ENCODE assay signal across 9 cellular contexts in the genomic region with DNA sequence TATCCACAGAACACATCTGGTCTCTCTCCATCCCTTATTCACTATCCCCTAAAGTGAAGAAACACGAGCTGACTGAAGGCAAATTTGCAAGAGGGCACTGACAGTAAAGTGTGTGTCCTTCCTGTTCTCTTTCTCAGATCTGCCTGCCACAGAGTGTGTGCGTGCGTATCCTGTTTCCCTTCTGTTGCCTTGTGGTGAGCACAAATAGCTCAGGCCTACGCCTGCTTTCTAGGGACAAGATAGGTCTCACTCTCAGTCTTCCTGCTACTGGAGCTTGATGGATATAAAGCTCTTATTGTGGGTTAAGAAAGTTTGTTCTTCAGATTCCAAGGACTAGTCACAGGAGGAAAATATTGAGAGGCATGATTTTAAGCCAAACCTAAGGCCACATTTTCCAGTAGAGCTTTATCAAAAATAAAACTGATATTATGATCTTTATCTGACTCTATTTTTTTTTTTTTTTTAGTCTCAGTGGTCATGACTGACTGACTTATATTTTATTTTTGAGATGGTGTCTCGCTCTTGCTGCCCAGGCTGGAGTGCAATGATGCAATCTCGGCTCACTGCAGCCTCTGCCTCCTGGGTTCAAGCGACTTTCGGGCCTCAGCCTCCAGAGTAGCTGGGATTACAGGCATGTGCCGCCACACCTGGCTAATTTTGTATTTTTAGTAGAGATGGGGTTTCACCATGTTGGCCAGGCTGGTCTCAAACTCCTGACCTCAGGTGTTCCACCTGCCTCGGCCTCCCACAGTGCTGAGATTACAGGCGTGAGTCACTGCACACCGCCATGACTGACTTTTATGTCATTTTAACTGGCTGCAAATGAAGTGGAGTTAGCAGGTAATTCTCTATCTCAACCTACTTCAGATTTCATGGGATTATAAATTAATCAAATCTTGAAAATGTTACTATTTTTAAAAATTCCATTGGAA.
DNase-seq lines count a peak whose midpoint lies in the region; ATAC-seq, FAIRE-seq and TF ChIP-seq lines count a peak whose summit lies in the region.
"Had no signal": no experiment of that assay in that cellular context is flagged by ENCODE, and none has a peak within 500 bp of the region (broad histone marks: within the 10 kb centered on the region; RNA-seq: fewer than 3 reads in every experiment).

No MANE protein-coding gene starts in this region.

- H3K79me2 ChIP-seq in neural progenitor cell (ENCODE audit: low read depth) = no peaks in the 10 kb centered on the region

- H3K27ac Mint-ChIP-seq in T-cell (peak overlapping the region; percentile 68 to 88), neural progenitor cell (peak overlapping the region; percentile 96)

- TF ChIP-seq CTCF in bronchial epithelial cell (IDR thresholded peaks at IDR 0.05; ENCODE audit: insufficient read depth, low read length, severe bottlenecking) (no peak), neural progenitor cell (IDR thresholded peaks at IDR 0.05) (no peak)

- no peak overlapping the region for H3K4me2 ChIP-seq in neural progenitor cell

- H3K9me3 ChIP-seq in neural progenitor cell (ENCODE audit: low read depth) = no peaks in the 10 kb centered on the region
- H3K9me3 ChIP-seq: neutrophil had no signal

- CTCF ChIA-PET in T-cell (lab: Charles Lee) = interaction anchor here in 1 of 2 donors (0.6 to 0.7 kb wide), 3 partner anchors 22 to 395 kb away, joined by 3 to 6 read pairs (median 4); no protein-coding TSS in a partner anchor

- peaks cover 28 to 34% (median 29%) of the 10 kb centered on the region in 3 donors for H3K4me1 Mint-ChIP-seq in T-cell
- peaks cover 7% of the 10 kb centered on the region for H3K4me1 Mint-ChIP-seq in neural progenitor cell

- peak; percentile 98 for ATAC-seq in GM19324 (IDR thresholded peaks at IDR 0.05; ENCODE audit: low FRiP score, unreplicated experiment)
- ATAC-seq in HG03159 (IDR thresholded peaks at IDR 0.05; ENCODE audit: unreplicated experiment) = peak; percentile 97
- ATAC-seq in T-cell (replicated peaks in 1 of 4) = peak; percentile 95 to 100 (median 99)

- no peak overlapping the region for H2AFZ ChIP-seq in neural progenitor cell (replicated peaks)

- POLR2A ChIA-PET in T-cell (lab: Charles Lee) = no interaction called here

- H3K27ac ChIP-seq in neural progenitor cell = no peak overlapping the region
- H3K27ac ChIP-seq: neutrophil had no signal

- no peaks in the 10 kb centered on the region for H3K27me3 Mint-ChIP-seq in T-cell
- H3K27me3 Mint-ChIP-seq in neural progenitor cell (ENCODE audit: insufficient read depth, low read depth) = no peaks in the 10 kb centered on the region

- no peaks in the 10 kb centered on the region for H4K20me1 ChIP-seq in neural progenitor cell (ENCODE audit: low read depth)

- peak; percentile 48 for DNase-seq in DMS 273 (lab: John Stamatoyannopoulos, UW; ENCODE audit: unreplicated experiment)
- DNase-seq in T-cell = peak; percentile 20 to 76 (median 50)
- peak; percentile 25 for DNase-seq in bronchial epithelial cell (ENCODE audit: low read depth)
- peak; percentile 32 for DNase-seq in neural progenitor cell (ENCODE audit: low spot score)
- no peak for DNase-seq in cerebellar cortex (ENCODE audit: low spot score)
- DNase-seq in NCI-H1436 treated with DMSO at 0.1 percent for 48 hours (lab: John Stamatoyannopoulos, UW) = no peak

- H3K4me3 ChIP-seq in bronchial epithelial cell (ENCODE audit: low read depth, low read length) (no peak overlapping the region), neural progenitor cell (no peak overlapping the region)

- H3K36me3 Mint-ChIP-seq in T-cell = peaks cover 9% of the 10 kb centered on the region
- H3K36me3 Mint-ChIP-seq in neural progenitor cell = no peaks in the 10 kb centered on the region

- H3K4me3 Mint-ChIP-seq in T-cell = peak overlapping the region in 1 of 3 donors; percentile 36
- no peak overlapping the region for H3K4me3 Mint-ChIP-seq in neural progenitor cell

- H3F3A ChIP-seq in neural progenitor cell (ENCODE audit: low read depth) = no peaks in the 10 kb centered on the region

- no peak overlapping the region for H3K9ac ChIP-seq in neural progenitor cell

- H3K9me3 Mint-ChIP-seq in T-cell (no peaks in the 10 kb centered on the region), neural progenitor cell (no peaks in the 10 kb centered on the region)

- no peaks in the 10 kb centered on the region for H3K27me3 ChIP-seq in bronchial epithelial cell (ENCODE audit: control insufficient read depth, insufficient read depth, low read length)
- no peaks in the 10 kb centered on the region for H3K27me3 ChIP-seq in neural progenitor cell
- H3K27me3 ChIP-seq: neutrophil had no signal

- FAIRE-seq in bronchial epithelial cell (lab: Jason Lieb, UNC) = no peak

- H3K36me3 ChIP-seq in bronchial epithelial cell (ENCODE audit: control insufficient read depth, insufficient read depth, low read length) (no peaks in the 10 kb centered on the region), neural progenitor cell (no peaks in the 10 kb centered on the region)
- H3K36me3 ChIP-seq: neutrophil had no signal

- no peaks in the 10 kb centered on the region for H3K4me1 ChIP-seq in neural progenitor cell

Comparison
In these comparisons a context has a peak if more than half of its experiments do, and no peak if none do; other contexts are left out.
1. DNase-seq: peak in DMS 273 (single experiment), T-cell (34 of 34), bronchial epithelial cell (single experiment) and neural progenitor cell (single experiment); none in cerebellar cortex (single experiment) and NCI-H1436 treated with DMSO at 0.1 percent for 48 hours (single experiment).
2. Peak in every context shown above with its lines, with median percentiles within 50 percentile points of each other: ATAC-seq.